Comparison of ENCODE assay signal across 10 cellular contexts in the genomic region with DNA sequence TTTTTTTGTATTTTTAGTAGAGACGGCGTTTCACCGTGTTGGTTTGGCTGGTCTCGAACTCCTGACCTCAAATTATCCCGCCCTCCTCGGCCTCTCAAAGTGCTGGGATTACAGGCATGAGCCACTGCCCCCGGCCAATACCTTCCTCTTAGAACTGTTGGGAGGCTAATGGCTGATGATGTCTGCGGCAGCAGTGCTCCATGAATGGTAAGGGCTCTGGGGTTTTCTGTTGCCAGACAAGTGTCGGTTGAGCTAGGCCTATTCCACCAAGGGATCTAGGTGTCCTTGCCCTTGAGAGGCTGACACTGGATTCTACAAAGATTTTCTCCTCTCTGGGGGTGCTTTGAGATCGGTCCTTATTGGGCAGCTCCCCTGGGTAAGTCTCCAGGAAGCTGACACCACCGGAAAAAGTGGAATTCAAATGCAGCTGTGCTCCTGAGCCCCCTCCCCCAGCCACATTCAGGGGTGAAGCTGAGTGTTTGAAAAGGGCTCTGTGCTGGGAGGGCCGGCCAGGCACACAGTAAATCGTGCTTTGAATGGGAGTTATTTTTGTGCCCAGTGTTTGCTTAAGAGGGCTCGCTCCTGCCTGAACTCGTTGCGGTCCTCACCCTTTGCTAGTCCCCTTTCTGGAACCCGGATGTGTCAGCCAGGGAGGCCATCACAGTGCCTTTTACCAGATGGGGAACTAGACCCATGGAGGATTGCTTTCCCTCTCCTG. TPM values are rescaled to one million over a fixed set of nuclear protein-coding genes. Genes with fewer than 3 reads are reported as not detected.
DNase-seq lines count a peak whose midpoint lies in the region; ATAC-seq and TF ChIP-seq lines count a peak whose summit lies in the region.
"Had no signal": no experiment of that assay in that cellular context is flagged by ENCODE, and none has a peak within 500 bp of the region (broad histone marks: within the 10 kb centered on the region; RNA-seq: fewer than 3 reads in every experiment).

No MANE protein-coding gene starts in this region.

- DNase-seq in SKM-1 treated with dmso at 0.1 percent for 144 hours (lab: John Stamatoyannopoulos, UW; ENCODE audit: unreplicated experiment) (peak; percentile 50), SKM-1 (lab: John Stamatoyannopoulos, UW; ENCODE audit: unreplicated experiment) (no peak), MCF 10A (ENCODE audit: unreplicated experiment) (peak; percentile 62), right lobe of liver (no peak), D341Med (ENCODE audit: low spot score) (no peak), T-cell (no peak), T1000 (lab: John Stamatoyannopoulos, UW) (no peak)
- DNase-seq: ACHN had no signal

- H3K9me3 Mint-ChIP-seq in MCF 10A (ENCODE audit: unreplicated experiment) (no peaks in the 10 kb centered on the region), T-cell (no peaks in the 10 kb centered on the region)
- H3K9me3 Mint-ChIP-seq: IgD-negative memory B cell had no signal

- H3K36me3 ChIP-seq in right lobe of liver (no peaks in the 10 kb centered on the region), urinary bladder (ENCODE audit: insufficient read depth) (no peaks in the 10 kb centered on the region)

- H3K27ac Mint-ChIP-seq in MCF 10A (ENCODE audit: low read depth, unreplicated experiment) (peak overlapping the region; percentile 14), T-cell (peak overlapping the region in 1 of 2 donors; percentile 27)
- H3K27ac Mint-ChIP-seq: IgD-negative memory B cell had no signal

- POLR2A ChIA-PET in MCF 10A (lab: Yijun Ruan, JAX) = interaction anchor here (0.6 to 1.5 kb wide), 2 partner anchors 215 to 218 kb away, joined by 3 to 4 read pairs; no protein-coding TSS in a partner anchor
- POLR2A ChIA-PET in T-cell (lab: Charles Lee) = no interaction called here

- 43% methylated on average over 13 of the region's 17 CpGs for WGBS in right lobe of liver (ENCODE audit: insufficient coverage, low coverage, low lambda C conversion rate, missing lambda C conversion rate)
- WGBS in urinary bladder = 52% methylated on average over 17 of the region's 17 CpGs

- no TSS peak for BruUV-seq in MCF 10A (replicated peaks; lab: Mats Ljungman, UMichigan)

- H3K9me3 ChIP-seq in right lobe of liver = no peaks in the 10 kb centered on the region

- peak in 2 of 4 donors; percentile 2 to 8 for ATAC-seq in right lobe of liver
- no peak for ATAC-seq in T-cell (replicated peaks in 1 of 4)

- TF ChIP-seq CTCF in MCF 10A (IDR thresholded peaks at IDR 0.05; ENCODE audit: unreplicated experiment) = no peak
- TF ChIP-seq CTCF in right lobe of liver (IDR thresholded peaks at IDR 0.05) = no peak

- no peak for TF ChIP-seq POLR2A in right lobe of liver (IDR thresholded peaks at IDR 0.05)

- H3K4me1 Mint-ChIP-seq in MCF 10A (ENCODE audit: insufficient read depth, unreplicated experiment) = peaks cover 38% of the 10 kb centered on the region
- H3K4me1 Mint-ChIP-seq in T-cell = peaks cover 0 to 35% (median 23%) of the 10 kb centered on the region in 3 donors

- H3K27ac ChIP-seq in right lobe of liver = peak overlapping the region in 2 of 3 donors; percentile 21 to 33
- H3K27ac ChIP-seq in urinary bladder (ENCODE audit: low read depth) = peak overlapping the region; percentile 75

- H3K27me3 Mint-ChIP-seq in MCF 10A (ENCODE audit: insufficient read depth, unreplicated experiment) (no peaks in the 10 kb centered on the region), T-cell (peaks cover 32 to 52% of the 10 kb centered on the region in 2 donors)

- no peaks in the 10 kb centered on the region for H3K27me3 ChIP-seq in right lobe of liver

- H3K4me3 ChIP-seq in right lobe of liver (no peak overlapping the region), urinary bladder (ENCODE audit: low read depth, low read length) (no peak overlapping the region)

- peaks cover 0 to 55% (median 31%) of the 10 kb centered on the region in 4 donors for H3K4me1 ChIP-seq in right lobe of liver
- H3K4me1 ChIP-seq in urinary bladder (ENCODE audit: insufficient read depth) = peaks cover 1% of the 10 kb centered on the region

- no peaks in the 10 kb centered on the region for H3K36me3 Mint-ChIP-seq in MCF 10A (ENCODE audit: insufficient read depth, unreplicated experiment)
- no peaks in the 10 kb centered on the region for H3K36me3 Mint-ChIP-seq in T-cell
- H3K36me3 Mint-ChIP-seq: IgD-negative memory B cell had no signal

- CTCF ChIA-PET in MCF 10A (lab: Yijun Ruan, JAX) (interaction anchor here (0.5 to 4.3 kb wide), 9 partner anchors 9 to 1999 kb away, joined by 3 to 35 read pairs (median 3); no protein-coding TSS in a partner anchor), T-cell (lab: Charles Lee) (no interaction called here)

- intact Hi-C loops in MCF 10A (cut with micrococcal nuclease) = no loop called here
- intact Hi-C loops in right lobe of liver (cut with DNase I) = loop anchor here in 1 of 2 donors (10.0 kb wide), 1 partner anchor 47 kb away; no protein-coding TSS in a partner anchor

- H3K4me3 Mint-ChIP-seq in MCF 10A (ENCODE audit: unreplicated experiment) = no peak overlapping the region
- H3K4me3 Mint-ChIP-seq in T-cell = no peak overlapping the region

RNA-seq across cellular contexts. Expression of gene SOX13, which starts 5.2 kb away (rescaled TPM):
- total RNA-seq in MCF 10A (2022) = 23.7 and 32.8 TPM in 2 replicates
- total RNA-seq in right lobe of liver = 10 to 100 TPM; 12.5 to 29.1 (median 17.1) TPM
- 12.8 TPM for total RNA-seq in urinary bladder
- polyA plus RNA-seq in urinary bladder = 41.9 TPM
- total RNA-seq in T-cell = 1 to 10 TPM; 3.2 to 9.4 (median 5.2) TPM

Comparison
In these comparisons a context has a peak if more than half of its experiments do, and no peak if none do; other contexts are left out.
1. DNase-seq: peak in SKM-1 treated with dmso at 0.1 percent for 144 hours (single experiment) and MCF 10A (single experiment); none in SKM-1 (single experiment), right lobe of liver (0 of 3), D341Med (single experiment), T-cell (0 of 34) and T1000 (single experiment).